ENCODE assay signal across 33 cellular contexts in genomic region chr13:108927615-108928014, GRCh38.
"Had no signal": no experiment of that assay in that cellular context is flagged by ENCODE, and none has a peak within 500 bp of the region (broad histone marks: within the 10 kb centered on the region; RNA-seq: fewer than 3 reads in every experiment).

No MANE protein-coding gene starts in this region.

- DNase-seq: Karpas-422, Kasumi-1, MG63, MM.1S, MV-4-11, NCI-H1048, NCI-H1092, NCI-H1092 treated with DMSO at 0.1 percent for 48 hours, NCI-H1105, NCI-H1105 treated with DMSO at 0.1 percent for 48 hours, NCI-H1417, NCI-H1417 treated with DMSO at 0.1 percent for 48 hours, NCI-H1436, NCI-H1436 treated with DMSO at 0.1 percent for 48 hours, NCI-H146, NCI-H1694, NCI-H1694 treated with DMSO at 0.1 percent for 48 hours, NCI-H187, NCI-H187 treated with DMSO at 0.1 percent for 48 hours, NCI-H1930, NCI-H2029, NCI-H2029 treated with DMSO at 0.1 percent for 48 hours, NCI-H2081, NCI-H2081 treated with DMSO at 0.1 percent for 48 hours, NCI-H2107, NCI-H2171, NCI-H2171 treated with DMSO at 0.1 percent for 48 hours, NCI-H2227 treated with DMSO at 0.1 percent for 48 hours, NCI-H226, NCI-H345, NCI-H446, NCI-H446 treated with DMSO at 0.1 percent for 48 hours, NCI-H510A had no signal
